In the genomic region with DNA sequence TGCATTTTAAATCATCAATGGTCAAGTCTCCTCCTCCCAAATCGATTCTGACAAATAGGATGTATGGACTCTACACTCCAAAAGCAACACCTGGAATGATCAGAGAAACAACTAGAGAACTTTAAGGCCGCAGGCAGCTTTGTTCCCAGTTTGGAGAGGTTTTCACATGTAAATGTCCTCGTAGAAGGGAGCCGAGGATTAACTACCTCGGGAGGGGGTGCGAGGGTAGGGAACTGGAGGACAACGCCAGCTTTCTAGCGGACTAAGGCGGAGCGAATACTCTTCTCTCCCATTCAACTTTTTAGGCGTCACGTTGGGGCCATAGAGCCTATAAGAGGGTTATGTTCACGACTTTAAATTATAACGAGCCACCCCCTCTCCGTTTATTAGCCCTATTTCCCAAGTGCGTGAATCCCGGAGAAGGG, we compare ENCODE assay signal across 8 cellular contexts.
DNase-seq lines count a peak whose midpoint lies in the region; ATAC-seq and TF ChIP-seq lines count a peak whose summit lies in the region.

No MANE protein-coding gene starts in this region.

- peaks cover 39% of the 10 kb centered on the region for H4K20me1 ChIP-seq in SU-DHL-6 (ENCODE audit: low read depth, low read length)

- H3K4me2 ChIP-seq in SU-DHL-6 (ENCODE audit: low read depth, low read length, poor library complexity, severe bottlenecking), result peak overlapping the region; percentile 69

- H3K4me1 ChIP-seq in neuron (ENCODE audit: insufficient read depth, low read length), result peaks cover 29% of the 10 kb centered on the region

- H3K9ac ChIP-seq in SU-DHL-6 (ENCODE audit: low read length), result peak overlapping the region; percentile 93

- H3K4me3 ChIP-seq in GM12865 (ENCODE audit: low read depth, low read length) (peak overlapping the region; percentile 62), SU-DHL-6 (ENCODE audit: insufficient read depth, low read length, poor library complexity, severe bottlenecking) (peak overlapping the region; percentile 70), neuron (ENCODE audit: low read length) (peak overlapping the region; percentile 63)

- H3K27me3 ChIP-seq in SU-DHL-6 (ENCODE audit: low read length) (no peaks in the 10 kb centered on the region), neuron (ENCODE audit: insufficient read depth, low read length) (no peaks in the 10 kb centered on the region)

- H2AFZ ChIP-seq in SU-DHL-6 (ENCODE audit: low read depth, low read length, severe bottlenecking) (no peak overlapping the region), neuron (ENCODE audit: low read depth, low read length) (no peak overlapping the region)

- TF ChIP-seq CTCF in GM12865 (IDR thresholded peaks at IDR 0.05; ENCODE audit: insufficient read depth, low read depth, low read length, missing control alignments) (no peak), SU-DHL-6 (IDR thresholded peaks at IDR 0.05; ENCODE audit: insufficient read depth, low read length, poor library complexity, severe bottlenecking) (no peak)

- peak overlapping the region; percentile 84 for H3K27ac ChIP-seq in SU-DHL-6 (ENCODE audit: low read depth, low read length)

- H3K9me3 ChIP-seq in SU-DHL-6 (ENCODE audit: insufficient read depth, low read length) (no peaks in the 10 kb centered on the region), neuron (ENCODE audit: low read length) (peaks cover 3% of the 10 kb centered on the region)

- H3K79me2 ChIP-seq in SU-DHL-6 (ENCODE audit: insufficient read depth, low read length), result peaks cover 61% of the 10 kb centered on the region

- ATAC-seq in GM21825 (IDR thresholded peaks at IDR 0.05; ENCODE audit: unreplicated experiment) (no peak), HG03457 (IDR thresholded peaks at IDR 0.05; ENCODE audit: unreplicated experiment) (no peak)

- H3F3A ChIP-seq in SU-DHL-6 (ENCODE audit: insufficient read depth), result peaks cover 12% of the 10 kb centered on the region

- peak; percentile 51 for DNase-seq in AG08395 (ENCODE audit: low spot score)
- DNase-seq in GM12865 (ENCODE audit: low read depth), result peak; percentile 13
- DNase-seq in fibroblast of peridontal ligament (ENCODE audit: extremely low read depth), result peak; percentile 34
- DNase-seq in SIG-M5 (lab: John Stamatoyannopoulos, UW), result no peak

- H3K9me2 ChIP-seq in SU-DHL-6 (replicated peaks; ENCODE audit: insufficient read depth, low read length), result no peaks in the 10 kb centered on the region

- H3K36me3 ChIP-seq in SU-DHL-6 (ENCODE audit: low read length) (peaks cover 4% of the 10 kb centered on the region), neuron (ENCODE audit: insufficient read depth, low read length) (peaks cover 6% of the 10 kb centered on the region)
